8 cellular contexts compared by ENCODE assay signal in the genomic region with DNA sequence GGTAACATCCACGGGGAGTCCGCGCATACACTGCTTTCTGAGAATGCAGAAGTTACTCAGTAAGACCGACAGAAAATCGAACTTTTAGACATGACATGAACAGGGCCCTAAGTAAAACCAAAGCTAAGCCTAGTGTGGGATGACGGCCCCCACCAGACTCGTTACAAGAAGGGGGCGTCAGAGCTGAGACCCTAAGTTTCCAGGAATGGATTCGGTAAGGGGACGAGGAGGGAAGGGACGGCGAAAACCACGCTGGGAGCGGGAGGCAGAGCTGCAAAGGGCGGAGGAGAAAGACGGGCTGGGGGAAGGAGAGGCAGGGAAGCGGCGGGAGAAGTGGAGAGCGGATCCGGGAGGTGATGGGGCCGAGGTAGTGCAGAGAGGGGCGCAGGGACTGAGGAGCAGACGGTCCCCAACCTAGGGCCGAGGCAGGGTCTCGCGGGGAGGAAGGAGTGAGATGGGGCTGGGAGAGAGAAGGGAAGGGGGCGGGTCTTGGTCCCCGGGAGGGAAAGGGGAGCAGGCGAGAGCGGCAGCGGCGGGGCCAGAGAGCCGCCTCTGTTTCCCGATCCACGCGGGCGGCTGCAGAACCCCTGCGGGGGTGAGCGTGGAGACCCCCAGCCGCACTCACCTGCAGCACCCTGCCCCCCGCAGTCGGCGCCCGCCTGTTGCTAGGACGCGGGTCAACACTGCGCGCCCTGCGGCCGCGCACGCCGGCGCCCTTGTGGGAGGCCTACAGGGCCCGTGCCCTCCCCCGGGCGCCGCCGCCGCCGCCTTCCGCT. TPM values are rescaled to one million over a fixed set of nuclear protein-coding genes. Genes with fewer than 3 reads are reported as not detected.
DNase-seq lines count a peak whose midpoint lies in the region; ATAC-seq and TF ChIP-seq lines count a peak whose summit lies in the region.

No MANE protein-coding gene starts in this region.

- H3K4me1 ChIP-seq in HUES64 (ENCODE audit: insufficient read depth, low read length) (peaks cover 22% of the 10 kb centered on the region), neuronal stem cell (ENCODE audit: control insufficient read depth in 2 of 2, insufficient read depth in 1 of 2, low read depth in 1 of 2, low read length in 2 of 2) (peaks cover 1 to 19% of the 10 kb centered on the region in 2 donors)

- peak overlapping the region; percentile 99 for H2BK15ac ChIP-seq in neuronal stem cell (ENCODE audit: low read length)

- H3K9me3 ChIP-seq in CD4-positive, alpha-beta T cell (ENCODE audit: control insufficient read depth, low read length) = no peaks in the 10 kb centered on the region
- H3K9me3 ChIP-seq in HUES64 (ENCODE audit: insufficient read depth, low read depth, low read length) = no peaks in the 10 kb centered on the region
- no peaks in the 10 kb centered on the region for H3K9me3 ChIP-seq in neuronal stem cell (replicated peaks in 1 of 2; ENCODE audit: control insufficient read depth in 2 of 2, insufficient read depth in 1 of 2, low read depth in 1 of 2, low read length in 2 of 2)

- ATAC-seq in CD4-positive, alpha-beta T cell (ENCODE audit: poor library complexity) = peak; percentile 46

- H3K36me3 Mint-ChIP-seq in CD4-positive, alpha-beta T cell (ENCODE audit: low read depth) = no peaks in the 10 kb centered on the region

- no peaks in the 10 kb centered on the region for H3K79me1 ChIP-seq in neuronal stem cell (ENCODE audit: low read depth, low read length)

- intact Hi-C loops in CD4-positive, alpha-beta T cell (cut with DNase I, micrococcal nuclease) = no loop called here

- no peak for TF ChIP-seq CTCF in CD4-positive, alpha-beta T cell (IDR thresholded peaks at IDR 0.05)

- H3K4me3 Mint-ChIP-seq in CD4-positive, alpha-beta T cell = peak overlapping the region; percentile 91

- no peak overlapping the region for H4K91ac ChIP-seq in neuronal stem cell (ENCODE audit: low read depth, low read length, poor library complexity)

- peaks cover 16% of the 10 kb centered on the region for H3K4me1 Mint-ChIP-seq in CD4-positive, alpha-beta T cell (ENCODE audit: low read depth)

- H2AK5ac ChIP-seq in neuronal stem cell (ENCODE audit: low read depth, low read length) = no peak overlapping the region

- H2BK120ac ChIP-seq in neuronal stem cell (ENCODE audit: low read depth, low read length) = peak overlapping the region; percentile 99

- no peaks in the 10 kb centered on the region for H3K9me3 Mint-ChIP-seq in CD4-positive, alpha-beta T cell

- H3K4me3 ChIP-seq in HUES64 (ENCODE audit: low read length) (peak overlapping the region; percentile 70), neuronal stem cell (ENCODE audit: low read length in 2 of 2) (peak overlapping the region; percentile 61 to 82)

- CTCF ChIA-PET in CD4-positive, alpha-beta T cell (lab: Charles Lee) = no interaction called here

- H3K36me3 ChIP-seq in HUES64 (ENCODE audit: insufficient read depth, low read length) (no peaks in the 10 kb centered on the region), neuronal stem cell (replicated peaks in 1 of 2; ENCODE audit: control insufficient read depth in 2 of 2, insufficient read depth in 2 of 2, low read length in 2 of 2) (peaks cover 0 to 6% of the 10 kb centered on the region in 2 donors)

- peak overlapping the region; percentile 99 for H3K18ac ChIP-seq in neuronal stem cell (ENCODE audit: low read length)

- no peak overlapping the region for H3K4ac ChIP-seq in neuronal stem cell (ENCODE audit: low read length)

- H3K27me3 Mint-ChIP-seq in CD4-positive, alpha-beta T cell = peaks cover 63% of the 10 kb centered on the region

- no peak overlapping the region for H3K27ac Mint-ChIP-seq in CD4-positive, alpha-beta T cell

- H3K27ac ChIP-seq in CD4-positive, alpha-beta T cell (ENCODE audit: low read depth, low read length) = no peak overlapping the region
- H3K27ac ChIP-seq in HUES64 (ENCODE audit: low read depth, low read length) (no peak overlapping the region), neuronal stem cell (replicated peaks; ENCODE audit: low read length) (peak overlapping the region; percentile 50)

- H3K27me3 ChIP-seq in CD4-positive, alpha-beta T cell (ENCODE audit: control insufficient read depth, insufficient read depth, low read length) = peaks cover 49% of the 10 kb centered on the region
- H3K27me3 ChIP-seq in HUES64 (ENCODE audit: insufficient read depth, low read length) (peaks cover 21% of the 10 kb centered on the region; the same call in 1 of the 2 replicates), neuronal stem cell (ENCODE audit: control insufficient read depth in 3 of 3, insufficient read depth in 3 of 3, low read depth in 1 of 3, low read length in 3 of 3) (peaks cover 0 to under 1% (median 0%) of the 10 kb centered on the region in 3 experiments)

- WGBS in HUES64 = under 1% methylated on average over 62 of the region's 62 CpGs
- WGBS in neuronal stem cell (ENCODE audit: extremely low coverage in 2 of 2, insufficient read length in 2 of 2, insufficient replicate concordance in 1 of 2), 2 donors = no CpG with 5 or more reads among the region's 62 CpGs

- H2BK12ac ChIP-seq in neuronal stem cell (ENCODE audit: low read length) = peak overlapping the region; percentile 90

- H3K14ac ChIP-seq in neuronal stem cell (ENCODE audit: low read length) = peak overlapping the region; percentile 71

- peak overlapping the region; percentile 78 for H3K4me2 ChIP-seq in neuronal stem cell (ENCODE audit: insufficient read depth, low read length, poor library complexity, severe bottlenecking)

- DNase-seq in CD4-positive, alpha-beta T cell = peak in 3 of 10 experiments; percentile 2 to 5 (median 3)
- peak; percentile 37 to 44 for DNase-seq in activated T-cell treated with anti-CD3 and anti-CD28 coated beads, Interleukin-2, amount 50 U/mL, for 48 hours
- DNase-seq in glomerular visceral epithelial cell (ENCODE audit: extremely low spot score) (peak; percentile 62), neuronal stem cell (ENCODE audit: low spot score) (peak; percentile 46), ureter (ENCODE audit: low spot score) (no peak), dedifferentiated amniotic fluid mesenchymal stem cell (ENCODE audit: extremely low spot score) (no peak)
- DNase-seq in activated effector memory CD4-positive, alpha-beta T cell treated with Interleukin-2 at 50 U/mL for 16 hours = no peak

- H2BK5ac ChIP-seq in neuronal stem cell (ENCODE audit: low read length) = peak overlapping the region; percentile 89

- POLR2A ChIA-PET in CD4-positive, alpha-beta T cell (lab: Charles Lee) = no interaction called here

- peak overlapping the region; percentile 70 for H3K23ac ChIP-seq in neuronal stem cell (ENCODE audit: low read depth, low read length, poor library complexity)

- peak overlapping the region; percentile 96 for H4K8ac ChIP-seq in neuronal stem cell (ENCODE audit: low read depth, low read length)

- peak overlapping the region; percentile 94 for H2AFZ ChIP-seq in neuronal stem cell (ENCODE audit: low read length)

- peak overlapping the region; percentile 53 for H3K9ac ChIP-seq in HUES64 (ENCODE audit: low read depth, low read length)
- peak overlapping the region; percentile 98 for H3K9ac ChIP-seq in neuronal stem cell (ENCODE audit: low read depth, low read length, poor library complexity)

RNA-seq across cellular contexts. Expression of gene ODAD2, which starts 0.5 kb away (rescaled TPM):
- total RNA-seq in CD4-positive, alpha-beta T cell = not detected
- polyA plus RNA-seq in HUES64 (2013, experiment 1 of 2) = 4.0 TPM
- 4.1 TPM for polyA plus RNA-seq in HUES64 (2013, experiment 2 of 2)
- polyA plus RNA-seq in neuronal stem cell (2013, experiment 1 of 2) = 2.0 TPM
- polyA plus RNA-seq in neuronal stem cell (2013, experiment 2 of 2) = 1.6 TPM
- total RNA-seq in ureter = 0.86 TPM

Comparison
In these comparisons a context has a peak if more than half of its experiments do, and no peak if none do; other contexts are left out.
1. DNase-seq: peak in activated T-cell treated with anti-CD3 and anti-CD28 coated beads, Interleukin-2, amount 50 U/mL, for 48 hours (2 of 2), glomerular visceral epithelial cell (single experiment) and neuronal stem cell (single experiment); none in activated effector memory CD4-positive, alpha-beta T cell treated with Interleukin-2 at 50 U/mL for 16 hours (single experiment), ureter (single experiment) and dedifferentiated amniotic fluid mesenchymal stem cell (single experiment).